ENCODE assay signal across 1 cellular context in the genomic region with DNA sequence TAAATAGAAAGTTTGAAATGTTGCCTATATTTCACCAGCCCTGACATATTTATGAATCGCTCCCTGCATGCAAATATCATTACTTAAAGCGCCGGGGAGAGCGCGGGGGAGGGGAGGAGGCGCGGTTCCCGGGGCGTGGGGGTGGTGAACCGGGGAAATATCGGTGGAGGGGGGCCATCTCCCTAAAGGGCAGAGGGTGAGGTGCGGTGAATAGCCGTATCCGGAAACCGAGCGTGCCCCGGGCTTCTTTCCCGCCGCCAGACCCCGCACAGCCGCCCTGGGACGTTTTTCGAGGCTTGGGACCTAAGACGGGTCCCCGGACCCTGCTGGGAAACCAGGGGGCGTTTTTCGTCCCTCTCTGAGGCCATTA.
TF ChIP-seq lines count a peak whose summit lies in the region.

No MANE protein-coding gene starts in this region.

TF ChIP-seq in IMR-90, 13 proteins besides CTCF, POLR2A, EP300 and RAD21 (continued from another document):
- TF ChIP-seq SMC3 (IDR thresholded peaks at IDR 0.05; ENCODE audit: low read depth, low read length), result no peak
- no peak for TF ChIP-seq FOS (IDR thresholded peaks at IDR 0.05; ENCODE audit: low read depth, low read length)
- no peak for TF ChIP-seq MAFK (IDR thresholded peaks at IDR 0.05; ENCODE audit: low read depth, low read length)
- no peak for TF ChIP-seq NFE2L2 (IDR thresholded peaks at IDR 0.05; ENCODE audit: low read depth, low read length)
- TF ChIP-seq RCOR1 (IDR thresholded peaks at IDR 0.05; ENCODE audit: insufficient replicate concordance, low read length), result no peak
- TF ChIP-seq RFX5 (IDR thresholded peaks at IDR 0.05; ENCODE audit: low read depth, low read length), result no peak
- TF ChIP-seq MXI1 (IDR thresholded peaks at IDR 0.05; ENCODE audit: borderline replicate concordance, low read depth, low read length), result no peak
- no peak for TF ChIP-seq USF2 (IDR thresholded peaks at IDR 0.05; ENCODE audit: low read depth, low read length)
- TF ChIP-seq BHLHE40 (IDR thresholded peaks at IDR 0.05; ENCODE audit: low read depth, low read length), result no peak
- TF ChIP-seq CHD1 (IDR thresholded peaks at IDR 0.05; ENCODE audit: low read depth, low read length), result no peak
- no peak for TF ChIP-seq MAZ (IDR thresholded peaks at IDR 0.05; ENCODE audit: borderline replicate concordance, low read depth, low read length)
- TF ChIP-seq, protein P1, sequence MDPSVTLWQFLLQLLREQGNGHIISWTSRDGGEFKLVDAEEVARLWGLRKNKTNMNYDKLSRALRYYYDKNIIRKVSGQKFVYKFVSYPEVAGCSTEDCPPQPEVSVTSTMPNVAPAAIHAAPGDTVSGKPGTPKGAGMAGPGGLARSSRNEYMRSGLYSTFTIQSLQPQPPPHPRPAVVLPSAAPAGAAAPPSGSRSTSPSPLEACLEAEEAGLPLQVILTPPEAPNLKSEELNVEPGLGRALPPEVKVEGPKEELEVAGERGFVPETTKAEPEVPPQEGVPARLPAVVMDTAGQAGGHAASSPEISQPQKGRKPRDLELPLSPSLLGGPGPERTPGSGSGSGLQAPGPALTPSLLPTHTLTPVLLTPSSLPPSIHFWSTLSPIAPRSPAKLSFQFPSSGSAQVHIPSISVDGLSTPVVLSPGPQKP (IDR thresholded peaks at IDR 0.05; ENCODE audit: borderline replicate concordance, low read depth, low read length), result no peak
TF ChIP-seq in IMR-90: peak in this region for 0.
